ENCODE assay signal across 8 cellular contexts in the genomic region with DNA sequence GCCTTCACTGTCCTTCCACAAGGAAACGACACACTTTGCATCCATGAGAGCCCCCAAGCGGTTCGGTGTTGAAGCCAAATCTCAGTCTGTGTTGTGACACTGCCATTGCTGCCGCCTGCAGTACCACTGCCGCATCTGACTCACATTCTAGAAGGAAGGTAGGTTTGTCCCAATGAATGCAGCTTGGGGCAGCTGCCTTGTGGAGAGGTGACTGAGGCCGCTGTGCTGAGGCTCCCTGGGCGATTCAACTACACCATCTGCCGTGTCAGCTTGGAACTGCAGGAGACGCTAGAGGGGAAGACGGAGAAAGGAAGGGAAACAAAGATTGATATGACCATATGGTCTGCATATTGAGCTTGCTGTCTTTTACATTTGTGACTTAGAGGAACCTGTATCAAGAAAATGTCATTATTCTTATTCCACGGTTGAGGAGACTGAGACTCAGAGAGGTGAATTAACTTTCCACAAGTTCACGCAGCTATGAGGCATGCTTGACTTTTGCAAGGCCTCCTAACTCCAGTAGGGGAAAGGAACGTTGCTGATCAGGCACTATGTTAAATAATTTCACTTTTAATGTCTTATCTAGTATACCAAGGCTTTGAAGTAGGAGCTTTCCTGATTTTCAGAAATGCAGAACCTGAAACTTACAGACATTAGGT. TPM values are rescaled to one million over a fixed set of nuclear protein-coding genes. Genes with fewer than 3 reads are reported as not detected.
A peak's percentile ranks its signal among the peaks of the same experiment; 100 is the strongest.
DNase-seq lines count a peak whose midpoint lies in the region; ATAC-seq and TF ChIP-seq lines count a peak whose summit lies in the region.

No MANE protein-coding gene starts in this region.

- intact Hi-C loops in A673 (cut with micrococcal nuclease; ENCODE audit: unreplicated experiment), result loop anchor here (2.0 to 5.0 kb wide), 6 partner anchors 94 to 634 kb away; no protein-coding TSS in a partner anchor

- no peak overlapping the region for H3K27ac ChIP-seq in A673 (ENCODE audit: low read depth, low read length, poor library complexity, severe bottlenecking)

- TF ChIP-seq CTCF in A673 (conservative IDR thresholded peaks at IDR 0.05; ENCODE audit: low read depth, low read length) (peak; percentile 99), astrocyte of the cerebellum (IDR thresholded peaks at IDR 0.05; ENCODE audit: low read depth, low read length, missing control alignments) (peak; percentile 99)

- ATAC-seq in GM18520 (IDR thresholded peaks at IDR 0.05; ENCODE audit: unreplicated experiment), result peak; percentile 90
- peak; percentile 96 for ATAC-seq in HG03025 (IDR thresholded peaks at IDR 0.05; ENCODE audit: low FRiP score, unreplicated experiment)

- DNase-seq in A673 (ENCODE audit: low spot score) (peak; percentile 96), NCI-H2029 (lab: John Stamatoyannopoulos, UW) (peak; percentile 81), T-helper 22 cell (ENCODE audit: low read depth) (peak; percentile 26), astrocyte of the cerebellum (ENCODE audit: low read depth) (peak; percentile 43), hypothalamus (lab: John Stamatoyannopoulos, UW) (peak in 48 of 51 donors; percentile 4 to 70 (median 35))
- peak; percentile 70 for DNase-seq in stimulated activated CD4-positive, alpha-beta T cell treated with anti-CD3 and anti-CD28 coated beads, Interleukin-12 subunit alpha, Interleukin-12 subunit beta, amount 100 ng/mL, for 4 hours

- no TSS peak for BruUV-seq in A673 (replicated peaks; lab: Mats Ljungman, UMichigan)

- in situ Hi-C loops in astrocyte of the cerebellum (cut with HindIII; ENCODE audit: low sequenced_read_pairs), result no loop called here

- no peaks in the 10 kb centered on the region for H3K36me3 ChIP-seq in A673 (ENCODE audit: insufficient read depth, low read length, poor library complexity, severe bottlenecking)

- no peaks in the 10 kb centered on the region for H3K9me3 ChIP-seq in A673 (ENCODE audit: low read depth, low read length, poor library complexity, severe bottlenecking)

- H3K27me3 ChIP-seq in A673 (replicated peaks; ENCODE audit: insufficient read depth, low read depth, low read length, poor library complexity), result no peaks in the 10 kb centered on the region

- POLR2A ChIA-PET in A673 (lab: Charles Lee; ENCODE audit: low non-redundant PET), result interaction anchor here (0.5 kb wide), 1 partner anchor 182 kb away, joined by 12 read pairs; the partner anchor contains the start of gene GRP

- H3K4me3 ChIP-seq in A673 (ENCODE audit: low read depth, low read length, poor library complexity, severe bottlenecking), result no peak overlapping the region
- H3K4me3 ChIP-seq in astrocyte of the cerebellum (ENCODE audit: low read depth, low read length), result no peak overlapping the region

- CTCF ChIA-PET in A673 (lab: Charles Lee), result interaction anchor here (0.5 to 2.7 kb wide), 17 partner anchors 11 to 634 kb away, joined by 3 to 87 read pairs (median 4); partner anchors contain the start of gene GRP

- no peaks in the 10 kb centered on the region for H3K4me1 ChIP-seq in A673 (ENCODE audit: insufficient read depth, low read length, poor library complexity, severe bottlenecking)

RNA-seq across cellular contexts. Expression of gene LMAN1, which starts 43.5 kb away (rescaled TPM):
- total RNA-seq in A673 (2021), result 105 and 106 TPM in 2 replicates

Comparison
In these comparisons a context has a peak if more than half of its experiments do, and no peak if none do; other contexts are left out.
1. DNase-seq: peak in every context shown above with its lines; median percentile 96 in A673; 81 in NCI-H2029; 70 in stimulated activated CD4-positive, alpha-beta T cell treated with anti-CD3 and anti-CD28 coated beads, Interleukin-12 subunit alpha, Interleukin-12 subunit beta, amount 100 ng/mL, for 4 hours; 43 in astrocyte of the cerebellum; 35 in hypothalamus; 26 in T-helper 22 cell.